Comparison of ENCODE assay signal across 20 cellular contexts in the genomic region with DNA sequence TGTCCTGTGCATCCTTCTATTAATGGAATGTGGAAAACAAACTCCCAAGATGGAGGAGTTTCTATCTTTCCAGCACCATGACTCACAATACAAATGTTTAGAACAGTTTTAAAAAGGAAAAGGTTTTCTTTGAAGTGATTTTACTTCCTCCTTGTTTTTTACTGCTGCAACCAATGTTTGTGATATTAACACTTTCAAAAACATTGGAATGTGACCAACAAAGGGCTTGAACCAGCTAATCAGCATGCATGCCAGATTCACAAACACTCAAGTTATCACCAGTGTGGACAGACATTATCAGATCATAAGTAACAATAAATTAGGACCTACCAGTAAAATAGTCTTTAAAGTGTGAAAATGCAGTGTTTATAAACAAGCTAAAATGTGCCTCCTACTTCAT. TPM values are rescaled to one million over a fixed set of nuclear protein-coding genes. Genes with fewer than 3 reads are reported as not detected.
DNase-seq lines count a peak whose midpoint lies in the region; ATAC-seq and TF ChIP-seq lines count a peak whose summit lies in the region.
"Had no signal": no experiment of that assay in that cellular context is flagged by ENCODE, and none has a peak within 500 bp of the region (broad histone marks: within the 10 kb centered on the region; RNA-seq: fewer than 3 reads in every experiment).

No MANE protein-coding gene starts in this region.

- H3K9me3 Mint-ChIP-seq in MCF 10A (ENCODE audit: unreplicated experiment) (no peaks in the 10 kb centered on the region), type B pancreatic cell (no peaks in the 10 kb centered on the region)
- H3K9me3 Mint-ChIP-seq: CD8-positive, alpha-beta memory T cell; HFFc6 had no signal

- H3K27ac Mint-ChIP-seq in MCF 10A (ENCODE audit: low read depth, unreplicated experiment) (peak overlapping the region; percentile 68), type B pancreatic cell (peak overlapping the region; percentile 65)
- H3K27ac Mint-ChIP-seq: HFFc6 had no signal

- H3K4me3 ChIP-seq in breast epithelium, result no peak overlapping the region
- no peak overlapping the region for H3K4me3 ChIP-seq in esophagus squamous epithelium
- H3K4me3 ChIP-seq: BLaER1, K562, Peyer's patch had no signal

- H3K4me3 Mint-ChIP-seq in MCF 10A (ENCODE audit: unreplicated experiment) (no peak overlapping the region), type B pancreatic cell (no peak overlapping the region)
- H3K4me3 Mint-ChIP-seq: CD8-positive, alpha-beta memory T cell; HFFc6 had no signal

- intact Hi-C loops in MCF 10A (cut with micrococcal nuclease), result no loop called here
- intact Hi-C loops in breast epithelium (cut with DNase I; ENCODE audit: low total_unique reads), result no loop called here
- intact Hi-C loops in esophagus squamous epithelium (cut with DNase I), result no loop called here

- H3K36me3 Mint-ChIP-seq in MCF 10A (ENCODE audit: insufficient read depth, unreplicated experiment), result peaks cover 23% of the 10 kb centered on the region
- H3K36me3 Mint-ChIP-seq in type B pancreatic cell, result peaks cover 11% of the 10 kb centered on the region
- H3K36me3 Mint-ChIP-seq: CD8-positive, alpha-beta memory T cell had no signal

- H3K9me3 ChIP-seq in breast epithelium (no peaks in the 10 kb centered on the region), esophagus squamous epithelium (no peaks in the 10 kb centered on the region)
- H3K9me3 ChIP-seq: BLaER1, Peyer's patch, SK-N-SH had no signal

- DNase-seq in MCF 10A (ENCODE audit: unreplicated experiment) (no peak), breast epithelium (ENCODE audit: low spot score in 2 of 2) (no peak), OCI-M1 (lab: John Stamatoyannopoulos, UW) (peak; percentile 2), esophagus squamous epithelium (lab: John Stamatoyannopoulos, UW) (no peak), type B pancreatic cell (ENCODE audit: extremely low spot score, unreplicated experiment) (no peak), occipital lobe (lab: John Stamatoyannopoulos, UW) (no peak)
- DNase-seq: 8988T; CD8-positive, alpha-beta memory T cell; HFFc6; NCI-H1436 treated with DMSO at 0.1 percent for 48 hours; NCI-H2029 treated with DMSO at 0.1 percent for 48 hours; NCI-H510A; NCI-H774; Peyer's patch; SK-N-SH had no signal

- BruUV-seq in MCF 10A (replicated peaks; lab: Mats Ljungman, UMichigan), result no TSS peak

- ATAC-seq in HG02759 (IDR thresholded peaks at IDR 0.05; ENCODE audit: unreplicated experiment) (no peak), HG03108 (IDR thresholded peaks at IDR 0.05; ENCODE audit: unreplicated experiment) (no peak)
- ATAC-seq: K562, Right ventricle myocardium inferior had no signal

- H3K27ac ChIP-seq in breast epithelium (no peak overlapping the region), esophagus squamous epithelium (peak overlapping the region in 3 of 4 donors; percentile 22 to 69 (median 67))
- H3K27ac ChIP-seq: BLaER1 had no signal

- H3K36me3 ChIP-seq in breast epithelium (no peaks in the 10 kb centered on the region), esophagus squamous epithelium (no peaks in the 10 kb centered on the region)
- H3K36me3 ChIP-seq: BLaER1, Peyer's patch had no signal

- TF ChIP-seq POLR2A in breast epithelium (IDR thresholded peaks at IDR 0.05), result no peak
- no peak for TF ChIP-seq POLR2A in esophagus squamous epithelium (IDR thresholded peaks at IDR 0.05)

- peaks cover 32% of the 10 kb centered on the region for H3K4me1 Mint-ChIP-seq in MCF 10A (ENCODE audit: insufficient read depth, unreplicated experiment)
- peaks cover 18% of the 10 kb centered on the region for H3K4me1 Mint-ChIP-seq in type B pancreatic cell (ENCODE audit: unreplicated experiment)

- H3K4me1 ChIP-seq in breast epithelium (peaks cover 0 to 4% of the 10 kb centered on the region in 2 donors), esophagus squamous epithelium (peaks cover 22 to 56% (median 32%) of the 10 kb centered on the region in 3 donors)
- H3K4me1 ChIP-seq: Peyer's patch had no signal

- TF ChIP-seq CTCF in MCF 10A (IDR thresholded peaks at IDR 0.05; ENCODE audit: unreplicated experiment), result no peak
- no peak for TF ChIP-seq CTCF in breast epithelium (IDR thresholded peaks at IDR 0.05)
- no peak for TF ChIP-seq CTCF in esophagus squamous epithelium (IDR thresholded peaks at IDR 0.05)
- no peak for TF ChIP-seq CTCF in type B pancreatic cell (conservative IDR thresholded peaks at IDR 0.05)

- POLR2A ChIA-PET in MCF 10A (lab: Yijun Ruan, JAX), result interaction anchor here (0.7 to 1.5 kb wide), 4 partner anchors 13 to 189 kb away, joined by 3 to 7 read pairs (median 4); no protein-coding TSS in a partner anchor

- CTCF ChIA-PET in MCF 10A (lab: Yijun Ruan, JAX), result interaction anchor here (0.6 to 23.6 kb wide), 8 partner anchors 10 to 1062 kb away, joined by 3 to 712 read pairs (median 4); no protein-coding TSS in a partner anchor

- H3K27me3 ChIP-seq in breast epithelium (no peaks in the 10 kb centered on the region), esophagus squamous epithelium (no peaks in the 10 kb centered on the region)
- H3K27me3 ChIP-seq: BLaER1, Peyer's patch had no signal

- no peaks in the 10 kb centered on the region for H3K27me3 Mint-ChIP-seq in MCF 10A (ENCODE audit: insufficient read depth, unreplicated experiment)
- H3K27me3 Mint-ChIP-seq in type B pancreatic cell, result peaks cover 4% of the 10 kb centered on the region

RNA-seq across cellular contexts. Expression of a gene that starts 30.0 kb away (rescaled TPM):
- 29.2 and 49.0 TPM in 2 replicates for total RNA-seq in MCF 10A (2022)
- total RNA-seq in breast epithelium, result 10 to 100 TPM; 11.4 to 44.2 (median 13.4) TPM
- 10 to 100 TPM in 2 of 4 donors, 1 to 10 TPM in 2; 3.9 to 34.1 (median 15.7) TPM for total RNA-seq in esophagus squamous epithelium
- 30.2 and 44.2 TPM in 2 replicates for total RNA-seq in type B pancreatic cell (ENCODE audit: low replicate concordance)
- total RNA-seq in occipital lobe, result 69.9 TPM
- total RNA-seq: HFFc6 had no signal

Comparison
In these comparisons a context has a peak if more than half of its experiments do, and no peak if none do; other contexts are left out.
1. H3K27ac ChIP-seq: peak in esophagus squamous epithelium (3 of 4); none in breast epithelium (0 of 2).